8 cellular contexts compared by ENCODE assay signal in the genomic region with DNA sequence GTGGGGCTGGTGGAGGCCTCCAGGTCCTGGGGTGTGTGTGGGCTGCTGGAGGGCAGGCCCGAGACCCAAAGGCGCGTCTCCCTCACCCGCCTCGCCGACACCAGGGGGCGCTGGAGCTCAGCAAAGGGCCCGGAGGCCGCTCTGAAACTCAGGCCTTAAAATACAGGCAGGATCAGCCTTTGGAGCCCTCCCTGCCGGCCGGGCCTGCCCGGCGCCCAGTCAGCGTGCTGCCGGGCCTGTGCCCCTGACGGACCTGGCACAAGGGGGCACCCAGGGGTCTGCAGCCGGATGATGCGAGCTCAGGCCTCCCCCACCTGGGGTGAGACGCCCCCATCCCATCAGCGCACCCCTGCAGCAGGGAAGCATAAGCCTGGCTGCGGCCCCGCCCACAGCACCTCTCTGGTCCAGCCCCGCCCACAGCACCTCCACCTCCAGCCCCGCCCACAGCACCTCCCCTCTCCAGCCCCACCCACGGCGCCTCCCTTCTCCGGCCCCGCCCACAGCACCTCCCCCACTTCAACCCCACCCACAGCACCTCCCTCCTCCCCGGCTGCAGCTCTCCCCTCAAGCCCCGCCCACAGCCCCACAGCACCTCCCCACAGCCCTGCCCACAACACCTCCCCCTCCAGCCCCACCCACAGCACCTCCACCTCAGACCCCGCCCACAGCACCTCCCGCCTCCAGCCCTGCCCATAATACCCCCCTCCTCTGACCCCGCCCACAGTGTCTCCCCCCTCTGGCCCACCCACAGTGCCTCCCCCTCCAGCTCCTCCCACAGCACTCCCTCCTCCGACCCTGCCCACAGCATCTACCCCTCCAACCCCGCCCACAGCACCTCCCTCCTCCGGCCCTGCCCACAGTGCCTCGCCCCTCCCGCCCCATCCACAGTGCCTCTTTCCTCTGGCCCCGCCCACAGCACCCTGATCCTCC.
DNase-seq lines count a peak whose midpoint lies in the region; ATAC-seq and TF ChIP-seq lines count a peak whose summit lies in the region.

No MANE protein-coding gene starts in this region.

- peak overlapping the region; percentile 40 for H3K4me3 ChIP-seq in retinal pigment epithelial cell (ENCODE audit: low read length)

- peak; percentile 86 for TF ChIP-seq CTCF in retinal pigment epithelial cell (conservative IDR thresholded peaks at IDR 0.05; ENCODE audit: low read depth, low read length)

- DNase-seq in EH (ENCODE audit: low read depth) (peak; percentile 83), MV-4-11 (lab: John Stamatoyannopoulos, UW) (peak; percentile 48), T1000 (lab: John Stamatoyannopoulos, UW) (peak; percentile 32), astrocyte of the hippocampus (ENCODE audit: low read depth, low spot score) (peak; percentile 92), hypothalamus (lab: John Stamatoyannopoulos, UW) (peak in 45 of 51 donors; percentile 24 to 84 (median 66)), retinal pigment epithelial cell (ENCODE audit: low read depth) (peak; percentile 50), NCI-H2081 treated with DMSO at 0.1 percent for 48 hours (lab: John Stamatoyannopoulos, UW) (no peak)

- no peak for ATAC-seq in GM21367 (IDR thresholded peaks at IDR 0.05; ENCODE audit: unreplicated experiment)
